11 cellular contexts compared by ENCODE assay signal in genomic region chr2:42928161-42928691, GRCh38.
DNase-seq lines count a peak whose midpoint lies in the region; ATAC-seq and TF ChIP-seq lines count a peak whose summit lies in the region.
"Had no signal": no experiment of that assay in that cellular context is flagged by ENCODE, and none has a peak within 500 bp of the region (broad histone marks: within the 10 kb centered on the region; RNA-seq: fewer than 3 reads in every experiment).

No MANE protein-coding gene starts in this region.

- H3K9me3 ChIP-seq in heart right ventricle: no peaks in the 10 kb centered on the region
- no peaks in the 10 kb centered on the region for H3K9me3 ChIP-seq in prostate gland
- H3K9me3 ChIP-seq: BE2C had no signal

- TF ChIP-seq POLR2A in prostate gland (IDR thresholded peaks at IDR 0.05): no peak

- H3K36me3 ChIP-seq in heart right ventricle: no peaks in the 10 kb centered on the region
- no peaks in the 10 kb centered on the region for H3K36me3 ChIP-seq in prostate gland
- H3K36me3 ChIP-seq: BE2C had no signal

- H3K27me3 ChIP-seq in heart right ventricle: no peaks in the 10 kb centered on the region
- no peaks in the 10 kb centered on the region for H3K27me3 ChIP-seq in prostate gland (replicated peaks; ENCODE audit: insufficient read depth)
- H3K27me3 ChIP-seq: BE2C had no signal

- H3K4me1 ChIP-seq in heart right ventricle (peaks cover 74 to 100% (median 96%) of the 10 kb centered on the region in 9 donors), prostate gland (replicated peaks) (peaks cover 27% of the 10 kb centered on the region)

- TF ChIP-seq CTCF in heart right ventricle (IDR thresholded peaks at IDR 0.05) (no peak), prostate gland (IDR thresholded peaks at IDR 0.05) (no peak)

- intact Hi-C loops in heart right ventricle (cut with DNase I) (loop anchor here in 7 of 10 donors (2.0 to 10.0 kb wide), 6 partner anchors 46 to 66 kb away; no protein-coding TSS in a partner anchor), prostate gland (cut with DNase I) (loop anchor here (5.0 kb wide), 1 partner anchor 61 kb away; no protein-coding TSS in a partner anchor), sciatic nerve (cut with DNase I) (no loop called here)

- no peak for ATAC-seq in heart right ventricle
- ATAC-seq in sciatic nerve: no peak
- ATAC-seq: naive thymus-derived CD8-positive, alpha-beta T cell had no signal

- DNase-seq in DMS153 (lab: John Stamatoyannopoulos, UW): peak; percentile 52
- DNase-seq in NCI-H774 (lab: John Stamatoyannopoulos, UW): peak; percentile 73
- no peak for DNase-seq in heart right ventricle
- DNase-seq in prostate gland (ENCODE audit: low spot score): no peak
- no peak for DNase-seq in GM19238 (ENCODE audit: insufficient read length, low spot score)
- DNase-seq in NCI-H2107 treated with DMSO at 0.1 percent for 48 hours (lab: John Stamatoyannopoulos, UW; ENCODE audit: unreplicated experiment): no peak
- no peak for DNase-seq in sciatic nerve (ENCODE audit: low spot score)
- no peak for DNase-seq in GM03348 (ENCODE audit: low spot score)
- DNase-seq: activated CD8-positive, alpha-beta memory T cell treated with anti-CD3 and anti-CD28 coated beads, Interleukin-2, amount 50 U/mL, for 4 hours; naive thymus-derived CD8-positive, alpha-beta T cell had no signal

- WGBS in heart right ventricle, 2 donors: 46 to 50% methylated on average over 9 of the region's 9 CpGs
- WGBS in prostate gland: 38% methylated on average over 9 of the region's 9 CpGs

- H3K4me3 ChIP-seq in heart right ventricle: no peak overlapping the region
- no peak overlapping the region for H3K4me3 ChIP-seq in prostate gland

- H3K27ac ChIP-seq in heart right ventricle: peak overlapping the region; percentile 65 to 97 (median 90)
- H3K27ac ChIP-seq in prostate gland: peak overlapping the region; percentile 78 to 81

Comparison
In these comparisons a context has a peak if more than half of its experiments do, and no peak if none do; other contexts are left out.
1. DNase-seq: peak in DMS153 (single experiment) and NCI-H774 (single experiment); none in heart right ventricle (0 of 2), prostate gland (single experiment), GM19238 (single experiment), NCI-H2107 treated with DMSO at 0.1 percent for 48 hours (single experiment), sciatic nerve (single experiment) and GM03348 (single experiment).